20 cellular contexts compared by ENCODE assay signal in genomic region chr12:60191676-60192359, GRCh38.
A peak's percentile ranks its signal among the peaks of the same experiment; 100 is the strongest.
DNase-seq lines count a peak whose midpoint lies in the region; ATAC-seq, FAIRE-seq and TF ChIP-seq lines count a peak whose summit lies in the region.
"Had no signal": no experiment of that assay in that cellular context is flagged by ENCODE, and none has a peak within 500 bp of the region (broad histone marks: within the 10 kb centered on the region; RNA-seq: fewer than 3 reads in every experiment).

No MANE protein-coding gene starts in this region.

- in situ Hi-C loops in astrocyte of the spinal cord (cut with HindIII; ENCODE audit: low sequenced_read_pairs), result no loop called here

- no peak for ATAC-seq in HG02981 (IDR thresholded peaks at IDR 0.05; ENCODE audit: unreplicated experiment)
- ATAC-seq: activated CD4-positive, CD25-positive, alpha-beta regulatory T cell treated with anti-CD3 and anti-CD28 coated beads, Interleukin-2, amount 50 U/mL, for 24 hours; body of pancreas; left ventricle myocardium superior had no signal

- DNase-seq in AG10803 (ENCODE audit: low read depth) (peak; percentile 41), HTR-8/SVneo (ENCODE audit: insufficient read length, low spot score) (peak; percentile 9), astrocyte of the spinal cord (ENCODE audit: low read depth, low spot score) (peak; percentile 39), iris pigment epithelial cell (ENCODE audit: low read depth) (peak; percentile 56), epidermal melanocyte (ENCODE audit: insufficient read length, low spot score) (no peak), NCI-H510A (lab: John Stamatoyannopoulos, UW) (no peak)
- DNase-seq in stimulated activated naive CD4-positive, alpha-beta T cell treated with Interleukin-2 at 50 U/mL for 16 hours (lab: John Stamatoyannopoulos, UW), result no peak
- DNase-seq: activated CD8-positive, alpha-beta memory T cell treated with anti-CD3 and anti-CD28 coated beads for 24 hours; body of pancreas; CD8-positive, alpha-beta memory T cell; left ventricle myocardium superior; NCI-H1694; NCI-H345; Peyer's patch; spleen; T-helper 9 cell had no signal

- TF ChIP-seq CTCF in AG10803 (conservative IDR thresholded peaks at IDR 0.05; ENCODE audit: low read length) (no peak), astrocyte of the spinal cord (IDR thresholded peaks at IDR 0.05; ENCODE audit: low read depth, low read length) (no peak)

- H3K4me3 ChIP-seq in AG10803 (ENCODE audit: low read length) (no peak overlapping the region), astrocyte of the spinal cord (ENCODE audit: low read depth, low read length) (no peak overlapping the region)
- H3K4me3 ChIP-seq: body of pancreas, Peyer's patch, SK-N-MC, spleen, vagina had no signal

- no peak for FAIRE-seq in HTR-8/SVneo (lab: Jason Lieb, UNC)

Comparison
In these comparisons a context has a peak if more than half of its experiments do, and no peak if none do; other contexts are left out.
1. DNase-seq: peak in AG10803 (single experiment), HTR-8/SVneo (single experiment), astrocyte of the spinal cord (single experiment) and iris pigment epithelial cell (single experiment); none in epidermal melanocyte (single experiment), NCI-H510A (single experiment) and stimulated activated naive CD4-positive, alpha-beta T cell treated with Interleukin-2 at 50 U/mL for 16 hours (single experiment).